In the genomic region with DNA sequence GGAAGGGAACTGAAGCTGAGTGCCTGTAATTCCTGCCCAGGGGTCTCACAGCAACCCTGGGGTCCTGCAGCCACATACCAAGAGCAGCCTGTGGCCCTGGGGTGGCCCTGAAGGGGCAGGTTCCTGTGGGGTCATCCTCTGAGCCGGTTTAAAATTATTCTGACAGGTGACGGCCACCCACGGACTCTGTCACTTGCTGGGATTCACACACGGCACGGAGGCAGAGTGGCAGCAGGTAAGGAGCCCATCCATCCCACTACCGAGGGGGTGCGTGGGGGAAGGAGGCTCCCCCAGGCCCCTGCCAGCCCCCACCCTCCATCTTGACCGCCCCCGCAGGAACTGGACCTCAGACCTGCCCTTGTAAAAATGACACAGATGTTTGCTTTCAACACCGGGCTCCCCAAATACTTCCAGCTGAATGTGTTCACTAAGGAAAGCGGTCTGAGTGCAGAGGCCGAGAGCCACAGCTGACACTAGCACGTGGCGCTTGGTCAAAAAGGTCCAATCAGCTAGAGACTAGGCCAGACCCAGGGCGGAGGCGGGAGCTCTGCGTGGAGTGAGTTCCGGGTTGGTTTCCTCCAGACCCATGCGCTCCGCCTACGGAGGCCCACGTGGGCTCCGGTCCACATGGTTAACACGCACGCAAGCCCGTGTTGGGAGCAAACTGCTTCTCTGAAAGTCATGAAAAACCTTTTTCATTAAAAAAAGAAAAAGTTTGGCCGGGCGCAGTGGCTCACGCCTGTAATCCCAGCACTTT, we compare ENCODE assay signal across 8 cellular contexts. TPM values are rescaled to one million over a fixed set of nuclear protein-coding genes. Genes with fewer than 3 reads are reported as not detected.
DNase-seq lines count a peak whose midpoint lies in the region; ATAC-seq, FAIRE-seq and TF ChIP-seq lines count a peak whose summit lies in the region.

No MANE protein-coding gene starts in this region.

- CTCF ChIA-PET in T-cell (lab: Charles Lee) (no interaction called here), K562 (lab: Yijun Ruan, JAX; ENCODE audit: low intra/inter-chr PET ratio) (no interaction called here)

- no peaks in the 10 kb centered on the region for H3K79me2 ChIP-seq in K562 (ENCODE audit: control insufficient read depth, insufficient read depth, low read length)

- peaks cover 11 to 31% of the 10 kb centered on the region in 2 experiments for H3K4me1 ChIP-seq in K562 (replicated peaks in 1 of 2; ENCODE audit: control insufficient read depth in 2 of 2, insufficient read depth in 2 of 2, low read length in 2 of 2)

- no peak for TF ChIP-seq EP300 in K562 (IDR thresholded peaks at IDR 0.05; ENCODE audit: low read length)

- POLR2A ChIA-PET in T-cell (lab: Charles Lee) = no interaction called here
- POLR2A ChIA-PET in K562 (lab: Yijun Ruan, JAX) = interaction anchor here (0.6 to 2.0 kb wide), 7 partner anchors 10 to 326 kb away, joined by 3 to 6 read pairs (median 3); no protein-coding TSS in a partner anchor

- H3K4me2 ChIP-seq in K562 (ENCODE audit: insufficient read depth, low read length) = no peak overlapping the region

- H3K27ac Mint-ChIP-seq in T-cell (peak overlapping the region; percentile 63 to 82), endothelial cell (ENCODE audit: unreplicated experiment) (no peak overlapping the region)

- peaks cover 4 to 11% (median 9%) of the 10 kb centered on the region in 3 donors for H3K4me1 Mint-ChIP-seq in T-cell
- peaks cover 2% of the 10 kb centered on the region for H3K4me1 Mint-ChIP-seq in endothelial cell (ENCODE audit: unreplicated experiment)

- no peaks in the 10 kb centered on the region for H3K9me1 ChIP-seq in K562 (ENCODE audit: control insufficient read depth, insufficient read depth, low read length)

- intact Hi-C loops in K562 (cut with micrococcal nuclease) = no loop called here

- peak; percentile 63 for ATAC-seq in GM18861 (IDR thresholded peaks at IDR 0.05; ENCODE audit: unreplicated experiment)
- ATAC-seq in T-cell (replicated peaks in 1 of 4) = peak in 3 of 4 experiments; percentile 71 to 85 (median 81)
- ATAC-seq in K562 = peak; percentile 63
- ATAC-seq in HG02870 (IDR thresholded peaks at IDR 0.05; ENCODE audit: unreplicated experiment) = no peak
- no peak for ATAC-seq in HG03460 (IDR thresholded peaks at IDR 0.05; ENCODE audit: unreplicated experiment)

- no peak overlapping the region for H2AFZ ChIP-seq in K562 (ENCODE audit: low read depth, low read length)

- peaks cover 34% of the 10 kb centered on the region; the same call in 2 of the 3 replicates for H3K36me3 ChIP-seq in K562 (ENCODE audit: control insufficient read depth, insufficient read depth, low read length)

- 66% methylated on average over 27 of the region's 29 CpGs for WGBS in K562 (ENCODE audit: insufficient coverage, low coverage, missing lambda C conversion rate)

- H3K4me3 ChIP-seq in K562 = no peak overlapping the region

- H3K27me3 Mint-ChIP-seq in T-cell (peaks cover 0 to 2% of the 10 kb centered on the region in 2 donors), endothelial cell (ENCODE audit: unreplicated experiment) (peaks cover 6% of the 10 kb centered on the region)

- TF ChIP-seq RAD21 in K562 (CRISPR knock-in tag; conservative IDR thresholded peaks at IDR 0.05 in 1 of 2, IDR thresholded peaks at IDR 0.05 in 1 of 2) = no peak

- H3K27me3 ChIP-seq in K562 (ENCODE audit: control insufficient read depth in 2 of 2, insufficient read depth in 2 of 2, low read length in 2 of 2) = no peaks in the 10 kb centered on the region

- DNase-seq in T-cell (peak in 27 of 34 experiments; percentile 7 to 72 (median 45)), K562 (ENCODE audit: extremely low read depth in 1 of 4, low spot score in 3 of 4) (peak; percentile 68 to 79 (median 70)), medulla oblongata (ENCODE audit: extremely low spot score) (peak; percentile 79), endothelial cell (ENCODE audit: low spot score) (no peak)
- peak; percentile 46 for DNase-seq in stimulated activated CD8-positive, alpha-beta memory T cell treated with anti-CD3 and anti-CD28 coated beads, Interleukin-4, amount 100 ng/mL, for 24 hours (ENCODE audit: low read depth)

- no peaks in the 10 kb centered on the region for H3K9me3 Mint-ChIP-seq in T-cell
- no peaks in the 10 kb centered on the region for H3K9me3 Mint-ChIP-seq in endothelial cell (ENCODE audit: unreplicated experiment)

- peak; percentile 78 for FAIRE-seq in K562 (lab: Jason Lieb, UNC)

- peak overlapping the region; percentile 67; the same call in 2 of the 3 replicates for H3K27ac ChIP-seq in K562 (ENCODE audit: extremely low read depth, low read depth, low read length)

- peaks cover 10% of the 10 kb centered on the region for H3K36me3 Mint-ChIP-seq in T-cell
- peaks cover 20% of the 10 kb centered on the region for H3K36me3 Mint-ChIP-seq in endothelial cell (ENCODE audit: low read depth, unreplicated experiment)

- H4K20me1 ChIP-seq in K562 (replicated peaks; ENCODE audit: control insufficient read depth, insufficient read depth, low read length) = no peaks in the 10 kb centered on the region

- 0 out of 2 replicates have a peak, but pooled peaks cover 2% of the 10 kb centered on the region for H3K9me3 ChIP-seq in K562 (replicated peaks; ENCODE audit: control insufficient read depth, insufficient read depth, low read depth, low read length)

- in situ Hi-C loops in K562 (cut with MboI) = no loop called here

- BruUV-seq in K562 (replicated peaks; lab: Mats Ljungman, UMichigan) = no TSS peak

- peak overlapping the region in 1 of 2 experiments; percentile 69; a peak in 2 of 4 replicates for H3K9ac ChIP-seq in K562 (ENCODE audit: insufficient read depth in 1 of 2, low read depth in 2 of 2, low read length in 2 of 2)

- TF ChIP-seq CTCF in K562 (IDR thresholded peaks at IDR 0.05 in 2 of 3, conservative IDR thresholded peaks at IDR 0.05 in 1 of 3; ENCODE audit: insufficient read depth in 2 of 3, low read depth in 1 of 3, low read length in 3 of 3) = no peak
- TF ChIP-seq CTCF in endothelial cell (IDR thresholded peaks at IDR 0.05; ENCODE audit: unreplicated experiment) = no peak

- H3K4me3 Mint-ChIP-seq in T-cell = peak overlapping the region; percentile 41 to 57 (median 41)
- H3K4me3 Mint-ChIP-seq in endothelial cell (ENCODE audit: unreplicated experiment) = no peak overlapping the region

- TF ChIP-seq POLR2A in K562 (conservative IDR thresholded peaks at IDR 0.05) = no peak; the same call in 1 of the 2 replicates

RNA-seq across cellular contexts. Expression of a gene that starts 10.0 kb away (rescaled TPM):
- 10 to 100 TPM; 10.0 to 21.2 (median 19.3) TPM for total RNA-seq in T-cell
- 18.6 and 19.3 TPM in 2 replicates for total RNA-seq in K562 (2011; cell fraction: chromatin; rRNA removed; ENCODE audit: low replicate concordance)
- 15.7 and 16.2 TPM in 2 replicates for total RNA-seq in K562 (2011; cell fraction: nucleolus; rRNA removed)
- 18.8 and 20.2 TPM in 2 replicates for total RNA-seq in K562 (2011; cell fraction: nucleoplasm; rRNA removed)
- 10.7 and 12.4 TPM in 2 replicates for total RNA-seq in K562 (2014; rRNA removed)
- total RNA-seq in K562 (2014; rRNA removed; fragmentation: Illumina TruSeq; extraction: Trizol) = 12.4 and 14.0 TPM in 2 replicates
- 14.3 and 15.6 TPM in 2 replicates for total RNA-seq in K562 (2015; rRNA removed; fragmentation: Illumina TruSeq; extraction: Trizol)
- total RNA-seq in K562 (2021) = 10.5 and 10.7 TPM in 2 replicates
- polyA plus RNA-seq in K562 (2011; rRNA removed) = 9.9 and 15.9 TPM in 2 replicates
- polyA plus RNA-seq in K562 (2011; cell fraction: cytosol; rRNA removed) = 8.1 and 10.3 TPM in 2 replicates
- polyA plus RNA-seq in K562 (2011; cell fraction: nucleus; rRNA removed) = 6.9 and 7.3 TPM in 2 replicates
- 13.9 and 16.0 TPM in 2 replicates for polyA plus RNA-seq in K562 (2012)
- 14.1 and 14.7 TPM in 2 replicates for polyA plus RNA-seq in K562 (2014; fragmentation: Illumina TruSeq; extraction: Trizol)
- 1 to 10 TPM; 6.4 to 9.4 TPM for polyA plus RNA-seq in K562 (2014; fragmentation: Nextera tagmentation; extraction: Ambion mirVana)
- polyA plus RNA-seq in K562 (2014; rRNA removed) = 28.0 and 39.6 TPM in 2 replicates
- 7.3 and 8.3 TPM in 2 replicates for polyA minus RNA-seq in K562 (2011; rRNA and poly(A)+ RNA removed)
- 2.5 and 5.2 TPM in 2 replicates for polyA minus RNA-seq in K562 (2011; cell fraction: cytosol; rRNA and poly(A)+ RNA removed)
- polyA minus RNA-seq in K562 (2011; cell fraction: nucleus; rRNA and poly(A)+ RNA removed) = 4.6 and 6.9 TPM in 2 replicates
- 7.0 TPM for total RNA-seq in endothelial cell (ENCODE audit: unreplicated experiment)

RNA-seq across cellular contexts. Expression of a gene that starts 10.8 kb away (rescaled TPM):
- total RNA-seq in T-cell = 100 to 1,000 TPM; 126 to 180 (median 166) TPM
- total RNA-seq in K562 (2011; cell fraction: chromatin; rRNA removed; ENCODE audit: low replicate concordance) = 521 and 755 TPM in 2 replicates
- total RNA-seq in K562 (2011; cell fraction: nucleolus; rRNA removed) = 321 and 328 TPM in 2 replicates
- 365 and 369 TPM in 2 replicates for total RNA-seq in K562 (2011; cell fraction: nucleoplasm; rRNA removed)
- 98.9 and 106 TPM in 2 replicates for total RNA-seq in K562 (2014; rRNA removed)
- total RNA-seq in K562 (2014; rRNA removed; fragmentation: Illumina TruSeq; extraction: Trizol) = 69.2 and 73.1 TPM in 2 replicates
- total RNA-seq in K562 (2015; rRNA removed; fragmentation: Illumina TruSeq; extraction: Trizol) = 65.1 and 80.9 TPM in 2 replicates
- total RNA-seq in K562 (2021) = 154 and 179 TPM in 2 replicates
- polyA plus RNA-seq in K562 (2011; rRNA removed) = 60.4 and 69.6 TPM in 2 replicates
- 46.8 and 52.9 TPM in 2 replicates for polyA plus RNA-seq in K562 (2011; cell fraction: cytosol; rRNA removed)
- 172 and 195 TPM in 2 replicates for polyA plus RNA-seq in K562 (2011; cell fraction: nucleus; rRNA removed)
- polyA plus RNA-seq in K562 (2012) = 67.7 and 73.1 TPM in 2 replicates
- 65.9 and 75.9 TPM in 2 replicates for polyA plus RNA-seq in K562 (2014; fragmentation: Illumina TruSeq; extraction: Trizol)
- 1 to 10 TPM; 6.5 to 9.1 TPM for polyA plus RNA-seq in K562 (2014; fragmentation: Nextera tagmentation; extraction: Ambion mirVana)
- 75.4 and 82.8 TPM in 2 replicates for polyA plus RNA-seq in K562 (2014; rRNA removed)
- polyA minus RNA-seq in K562 (2011; rRNA and poly(A)+ RNA removed) = 102 and 106 TPM in 2 replicates
- polyA minus RNA-seq in K562 (2011; cell fraction: cytosol; rRNA and poly(A)+ RNA removed) = 116 and 119 TPM in 2 replicates
- 122 and 182 TPM in 2 replicates for polyA minus RNA-seq in K562 (2011; cell fraction: nucleus; rRNA and poly(A)+ RNA removed)
- 92.1 TPM for total RNA-seq in endothelial cell (ENCODE audit: unreplicated experiment)

RNA-seq across cellular contexts. Expression of a gene that starts 27.5 kb away (rescaled TPM):
- total RNA-seq in T-cell = 1 to 10 TPM; 3.9 to 9.2 (median 8.3) TPM
- total RNA-seq in K562 (2011; cell fraction: chromatin; rRNA removed; ENCODE audit: low replicate concordance) = 76.9 and 158 TPM in 2 replicates
- total RNA-seq in K562 (2011; cell fraction: nucleolus; rRNA removed) = 122 and 125 TPM in 2 replicates
- 94.2 and 95.7 TPM in 2 replicates for total RNA-seq in K562 (2011; cell fraction: nucleoplasm; rRNA removed)
- 20.1 and 22.4 TPM in 2 replicates for total RNA-seq in K562 (2014; rRNA removed)
- 4.5 and 6.0 TPM in 2 replicates for total RNA-seq in K562 (2014; rRNA removed; fragmentation: Illumina TruSeq; extraction: Trizol)
- total RNA-seq in K562 (2015; rRNA removed; fragmentation: Illumina TruSeq; extraction: Trizol) = 13.5 and 14.2 TPM in 2 replicates
- total RNA-seq in K562 (2021) = 29.1 and 30.5 TPM in 2 replicates
- 12.4 and 16.7 TPM in 2 replicates for polyA plus RNA-seq in K562 (2011; rRNA removed)
- polyA plus RNA-seq in K562 (2011; cell fraction: cytosol; rRNA removed) = 13.8 and 15.9 TPM in 2 replicates
- polyA plus RNA-seq in K562 (2011; cell fraction: nucleus; rRNA removed) = 66.8 and 97.1 TPM in 2 replicates
- polyA plus RNA-seq in K562 (2012) = 14.5 and 40.1 TPM in 2 replicates
- polyA plus RNA-seq in K562 (2014; fragmentation: Illumina TruSeq; extraction: Trizol) = 10.6 and 16.1 TPM in 2 replicates
- polyA plus RNA-seq in K562 (2014; fragmentation: Nextera tagmentation; extraction: Ambion mirVana) = 1 to 10 TPM; 1.2 to 1.9 TPM
- 27.9 and 30.0 TPM in 2 replicates for polyA plus RNA-seq in K562 (2014; rRNA removed)
- polyA minus RNA-seq in K562 (2011; rRNA and poly(A)+ RNA removed) = 11.0 and 11.9 TPM in 2 replicates
- polyA minus RNA-seq in K562 (2011; cell fraction: cytosol; rRNA and poly(A)+ RNA removed) = 9.0 and 10.6 TPM in 2 replicates
- 48.5 and 60.9 TPM in 2 replicates for polyA minus RNA-seq in K562 (2011; cell fraction: nucleus; rRNA and poly(A)+ RNA removed)
- 5.9 TPM for total RNA-seq in endothelial cell (ENCODE audit: unreplicated experiment)

RNA-seq across cellular contexts. Expression of a gene that starts 27.8 kb away (rescaled TPM):
- total RNA-seq in T-cell (10 to 100 TPM; 52.8 to 65.0 (median 58.6) TPM), K562 (2014; rRNA removed) (31.3 and 36.8 TPM in 2 replicates), K562 (2014; rRNA removed; fragmentation: Illumina TruSeq; extraction: Trizol) (32.5 and 33.8 TPM in 2 replicates), K562 (2015; rRNA removed; fragmentation: Illumina TruSeq; extraction: Trizol) (29.7 and 30.9 TPM in 2 replicates), K562 (2021) (43.7 and 53.5 TPM in 2 replicates), endothelial cell (ENCODE audit: unreplicated experiment) (36.0 TPM)
- 228 and 231 TPM in 2 replicates for total RNA-seq in K562 (2011; cell fraction: chromatin; rRNA removed; ENCODE audit: low replicate concordance)
- total RNA-seq in K562 (2011; cell fraction: nucleolus; rRNA removed) = 111 and 116 TPM in 2 replicates
- 105 and 117 TPM in 2 replicates for total RNA-seq in K562 (2011; cell fraction: nucleoplasm; rRNA removed)
- polyA plus RNA-seq in K562 (2011; rRNA removed) (23.9 and 27.8 TPM in 2 replicates), K562 (2014; fragmentation: Illumina TruSeq; extraction: Trizol) (32.1 and 34.5 TPM in 2 replicates), K562 (2014; fragmentation: Nextera tagmentation; extraction: Ambion mirVana) (10 to 100 TPM in 1 of 2 experiments, 1 to 10 TPM in 1; 9.1 to 16.4 TPM), K562 (2014; rRNA removed) (35.9 and 41.2 TPM in 2 replicates)
- 12.2 and 15.3 TPM in 2 replicates for polyA plus RNA-seq in K562 (2011; cell fraction: cytosol; rRNA removed)
- polyA plus RNA-seq in K562 (2011; cell fraction: nucleus; rRNA removed) = 138 and 140 TPM in 2 replicates
- 30.2 and 40.7 TPM in 2 replicates for polyA plus RNA-seq in K562 (2012)
- 81.0 and 84.8 TPM in 2 replicates for polyA minus RNA-seq in K562 (2011; rRNA and poly(A)+ RNA removed)
- polyA minus RNA-seq in K562 (2011; cell fraction: cytosol; rRNA and poly(A)+ RNA removed) = 18.4 and 26.1 TPM in 2 replicates
- polyA minus RNA-seq in K562 (2011; cell fraction: nucleus; rRNA and poly(A)+ RNA removed) = 52.5 and 71.8 TPM in 2 replicates

Comparison
In these comparisons a context has a peak if more than half of its experiments do, and no peak if none do; other contexts are left out.
1. ATAC-seq: peak in GM18861 (single experiment), T-cell (3 of 4) and K562 (single experiment); none in HG02870 (single experiment) and HG03460 (single experiment).